In the genomic region with DNA sequence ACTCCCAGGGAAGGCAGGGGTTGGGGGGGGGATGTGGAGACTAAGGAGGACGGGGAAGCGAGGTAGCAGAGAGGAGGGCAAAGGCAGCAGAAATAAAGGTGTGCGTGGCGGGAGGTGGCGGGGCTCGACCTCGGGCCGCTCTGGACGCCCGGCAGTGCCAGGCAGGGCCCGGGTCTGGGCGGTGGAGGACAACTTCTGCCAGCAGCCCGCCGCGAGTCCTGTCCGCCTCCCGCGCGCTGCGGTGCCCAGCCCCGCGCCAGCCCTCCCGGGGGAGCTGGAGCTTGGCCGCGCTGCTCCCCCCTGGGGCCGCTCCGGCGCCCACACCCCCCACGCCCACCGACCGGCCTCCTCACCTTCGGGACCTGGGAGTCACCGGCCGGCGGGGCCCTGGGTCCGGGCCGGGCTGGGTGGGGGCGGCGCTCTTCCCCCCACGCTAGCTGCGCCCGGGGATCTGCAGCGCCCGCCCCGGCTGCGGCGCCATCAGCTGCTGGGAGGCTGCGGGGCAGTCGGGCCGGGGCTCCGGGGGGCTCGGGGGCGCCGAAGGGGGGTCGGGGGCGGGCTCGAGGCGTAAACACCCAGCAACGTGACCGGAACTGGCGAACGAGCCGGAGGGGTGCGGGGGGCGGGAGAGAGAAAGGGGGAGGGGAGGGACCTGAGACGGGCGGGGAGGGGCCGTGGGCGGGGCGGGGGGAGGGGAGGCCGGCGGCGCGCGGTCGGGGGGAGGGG, we compare ENCODE assay signal across 10 cellular contexts. TPM values are rescaled to one million over a fixed set of nuclear protein-coding genes. Genes with fewer than 3 reads are reported as not detected.
DNase-seq lines count a peak whose midpoint lies in the region; ATAC-seq and TF ChIP-seq lines count a peak whose summit lies in the region.
"Had no signal": no experiment of that assay in that cellular context is flagged by ENCODE, and none has a peak within 500 bp of the region (broad histone marks: within the 10 kb centered on the region; RNA-seq: fewer than 3 reads in every experiment).

A gene (minus strand): TSS at position 595 of the 726 bp plus-strand sequence. CDS start 14,507 bp downstream, outside the sequence.

- peak within 1 kb of the TSS; percentile 90 for H2AFZ ChIP-seq in parathyroid adenoma

- H3K27ac ChIP-seq in parathyroid adenoma: peak within 1 kb of the TSS; percentile 88

- H3K4me2 ChIP-seq in parathyroid adenoma (ENCODE audit: low read length): no peak within 1 kb of the TSS

- no peaks in the 10 kb centered on the region for H3K9me3 ChIP-seq in parathyroid adenoma (ENCODE audit: control insufficient read depth, low read length)
- H3K9me3 ChIP-seq: adrenal gland had no signal

- ATAC-seq in esophagus mucosa (peak; percentile 19), left lobe of liver (no peak)

- H3K79me2 ChIP-seq in parathyroid adenoma: no peaks in the 10 kb centered on the region

- H3K4me1 ChIP-seq in parathyroid adenoma: no peaks in the 10 kb centered on the region

- DNase-seq in DMS79 treated with DMSO at 0.1 percent for 48 hours (lab: John Stamatoyannopoulos, UW) (peak; percentile 33), DMS79 (lab: John Stamatoyannopoulos, UW) (no peak), NCI-H2171 (lab: John Stamatoyannopoulos, UW) (peak; percentile 80), globus pallidus (ENCODE audit: low spot score) (no peak), left lobe of liver (ENCODE audit: low spot score) (no peak), foreskin melanocyte (no peak)

- H3K36me3 ChIP-seq in parathyroid adenoma (ENCODE audit: control insufficient read depth, insufficient read depth, low read length): no peaks in the 10 kb centered on the region
- H3K36me3 ChIP-seq: adrenal gland had no signal

- H3K9ac ChIP-seq in parathyroid adenoma: peak within 1 kb of the TSS; percentile 59

- no peaks in the 10 kb centered on the region for H3K27me3 ChIP-seq in parathyroid adenoma (ENCODE audit: control insufficient read depth, insufficient read depth, low read length)

- no peak within 1 kb of the TSS for H3K4me3 ChIP-seq in parathyroid adenoma (ENCODE audit: low read depth, low read length)

- no peak for TF ChIP-seq CTCF in parathyroid adenoma (IDR thresholded peaks at IDR 0.05)

RNA-seq across cellular contexts. Expression of the gene that starts here (rescaled TPM):
- total RNA-seq in esophagus mucosa (0.68 TPM), left lobe of liver (not detected)
- total RNA-seq: mononuclear cell had no signal

Comparison
In these comparisons a context has a peak if more than half of its experiments do, and no peak if none do; other contexts are left out.
1. DNase-seq: peak in DMS79 treated with DMSO at 0.1 percent for 48 hours (single experiment) and NCI-H2171 (single experiment); none in DMS79 (single experiment), globus pallidus (single experiment), left lobe of liver (single experiment) and foreskin melanocyte (single experiment).
2. Peak in ATAC-seq in esophagus mucosa; RNA of the gene not detected or under 1 TPM.